ENCODE assay signal across 18 cellular contexts in genomic region chr3:139288266-139288821, GRCh38. TPM values are rescaled to one million over a fixed set of nuclear protein-coding genes. Genes with fewer than 3 reads are reported as not detected.
DNase-seq lines count a peak whose midpoint lies in the region; ATAC-seq and TF ChIP-seq lines count a peak whose summit lies in the region.
"Had no signal": no experiment of that assay in that cellular context is flagged by ENCODE, and none has a peak within 500 bp of the region (broad histone marks: within the 10 kb centered on the region; RNA-seq: fewer than 3 reads in every experiment).

No MANE protein-coding gene starts in this region.

- no peaks in the 10 kb centered on the region for H3K36me3 ChIP-seq in vagina

- ATAC-seq in stimulated activated naive CD8-positive, alpha-beta T cell treated with anti-CD3 and anti-CD28 coated beads, Interleukin-15, Interleukin-2, amounts not matched to agents 100 U/mL and 50 U/mL, for 24 hours = peak; percentile 5
- no peak for ATAC-seq in stimulated activated naive CD8-positive, alpha-beta T cell treated with anti-CD3 and anti-CD28 coated beads, Interleukin-15, amount 100 ng/mL, for 72 hours
- peak; percentile 92 for ATAC-seq in left ventricle myocardium superior
- no peak for ATAC-seq in GM18873 (IDR thresholded peaks at IDR 0.05; ENCODE audit: low FRiP score, unreplicated experiment)
- no peak for ATAC-seq in left lobe of liver
- no peak for ATAC-seq in GM18519 (IDR thresholded peaks at IDR 0.05; ENCODE audit: low FRiP score, unreplicated experiment)
- ATAC-seq: sciatic nerve had no signal

- intact Hi-C loops in left ventricle myocardium superior (cut with micrococcal nuclease) (no loop called here), vagina (cut with DNase I) (no loop called here)

- peak overlapping the region; percentile 50 for H3K27ac ChIP-seq in vagina
- H3K27ac ChIP-seq: epithelial cell of prostate had no signal

- peak; percentile 19 for TF ChIP-seq CTCF in astrocyte of the spinal cord (IDR thresholded peaks at IDR 0.05; ENCODE audit: low read depth, low read length)
- TF ChIP-seq CTCF in vagina (IDR thresholded peaks at IDR 0.05) = no peak

- TF ChIP-seq POLR2A in vagina (IDR thresholded peaks at IDR 0.05) = no peak

- no peak for DNase-seq in stimulated activated naive CD8-positive, alpha-beta T cell treated with anti-CD3 and anti-CD28 coated beads, Interleukin-15, Interleukin-2, amounts not matched to agents 100 U/mL and 50 U/mL, for 24 hours
- DNase-seq in stimulated activated naive CD8-positive, alpha-beta T cell treated with anti-CD3 and anti-CD28 coated beads, Interleukin-15, amount 100 ng/mL, for 72 hours = no peak
- DNase-seq in astrocyte of the spinal cord (ENCODE audit: low read depth, low spot score) = no peak
- peak; percentile 69 for DNase-seq in left ventricle myocardium superior
- no peak for DNase-seq in vagina (ENCODE audit: extremely low spot score in 2 of 2)
- no peak for DNase-seq in left lobe of liver (ENCODE audit: low spot score)
- DNase-seq: activated CD8-positive, alpha-beta memory T cell treated with anti-CD3 and anti-CD28 coated beads, Interleukin-2, amount 50 U/mL, for 4 hours; Calu3; hypothalamus; naive B cell; NCI-H1417; NCI-H446; stimulated activated CD4-positive, alpha-beta T cell treated with anti-CD3 and anti-CD28 coated beads, Interleukin-4, amount 100 ng/mL, for 4 hours had no signal

- H3K9me3 Mint-ChIP-seq in stimulated activated naive CD8-positive, alpha-beta T cell treated with anti-CD3 and anti-CD28 coated beads, Interleukin-15, amount 100 ng/mL, for 72 hours = no peaks in the 10 kb centered on the region
- H3K9me3 Mint-ChIP-seq: naive B cell had no signal

- H3K4me3 ChIP-seq in astrocyte of the spinal cord (ENCODE audit: low read depth, low read length) = no peak overlapping the region
- no peak overlapping the region for H3K4me3 ChIP-seq in vagina

- no peak overlapping the region for H3K4me3 Mint-ChIP-seq in stimulated activated naive CD8-positive, alpha-beta T cell treated with anti-CD3 and anti-CD28 coated beads, Interleukin-15, amount 100 ng/mL, for 72 hours
- H3K4me3 Mint-ChIP-seq: activated naive CD8-positive, alpha-beta T cell; naive B cell had no signal

- peaks cover 24% of the 10 kb centered on the region for H3K4me1 ChIP-seq in vagina

- in situ Hi-C loops in astrocyte of the spinal cord (cut with HindIII; ENCODE audit: low sequenced_read_pairs) = no loop called here

- no peaks in the 10 kb centered on the region for H3K27me3 ChIP-seq in vagina

- H3K27ac Mint-ChIP-seq in stimulated activated naive CD8-positive, alpha-beta T cell treated with anti-CD3 and anti-CD28 coated beads, Interleukin-15, amount 100 ng/mL, for 72 hours = no peak overlapping the region
- H3K27ac Mint-ChIP-seq: activated naive CD8-positive, alpha-beta T cell; naive B cell had no signal

- no peaks in the 10 kb centered on the region for H3K4me1 Mint-ChIP-seq in stimulated activated naive CD8-positive, alpha-beta T cell treated with anti-CD3 and anti-CD28 coated beads, Interleukin-15, amount 100 ng/mL, for 72 hours
- H3K4me1 Mint-ChIP-seq: naive B cell had no signal

- no peaks in the 10 kb centered on the region for H3K9me3 ChIP-seq in vagina

- no peaks in the 10 kb centered on the region for H3K27me3 Mint-ChIP-seq in stimulated activated naive CD8-positive, alpha-beta T cell treated with anti-CD3 and anti-CD28 coated beads, Interleukin-15, amount 100 ng/mL, for 72 hours
- H3K27me3 Mint-ChIP-seq: activated naive CD8-positive, alpha-beta T cell had no signal

RNA-seq across cellular contexts. Expression of gene MRPS22, which starts 55.5 kb away (rescaled TPM):
- 87.3 TPM for total RNA-seq in left ventricle myocardium superior
- 45.7 TPM for total RNA-seq in vagina
- total RNA-seq in left lobe of liver = 29.9 TPM

Comparison
In these comparisons a context has a peak if more than half of its experiments do, and no peak if none do; other contexts are left out.
1. ATAC-seq: peak in stimulated activated naive CD8-positive, alpha-beta T cell treated with anti-CD3 and anti-CD28 coated beads, Interleukin-15, Interleukin-2, amounts not matched to agents 100 U/mL and 50 U/mL, for 24 hours (single experiment) and left ventricle myocardium superior (single experiment); none in stimulated activated naive CD8-positive, alpha-beta T cell treated with anti-CD3 and anti-CD28 coated beads, Interleukin-15, amount 100 ng/mL, for 72 hours (single experiment), GM18873 (single experiment), left lobe of liver (single experiment) and GM18519 (single experiment).